Comparison of ENCODE assay signal across 8 cellular contexts in the genomic region with DNA sequence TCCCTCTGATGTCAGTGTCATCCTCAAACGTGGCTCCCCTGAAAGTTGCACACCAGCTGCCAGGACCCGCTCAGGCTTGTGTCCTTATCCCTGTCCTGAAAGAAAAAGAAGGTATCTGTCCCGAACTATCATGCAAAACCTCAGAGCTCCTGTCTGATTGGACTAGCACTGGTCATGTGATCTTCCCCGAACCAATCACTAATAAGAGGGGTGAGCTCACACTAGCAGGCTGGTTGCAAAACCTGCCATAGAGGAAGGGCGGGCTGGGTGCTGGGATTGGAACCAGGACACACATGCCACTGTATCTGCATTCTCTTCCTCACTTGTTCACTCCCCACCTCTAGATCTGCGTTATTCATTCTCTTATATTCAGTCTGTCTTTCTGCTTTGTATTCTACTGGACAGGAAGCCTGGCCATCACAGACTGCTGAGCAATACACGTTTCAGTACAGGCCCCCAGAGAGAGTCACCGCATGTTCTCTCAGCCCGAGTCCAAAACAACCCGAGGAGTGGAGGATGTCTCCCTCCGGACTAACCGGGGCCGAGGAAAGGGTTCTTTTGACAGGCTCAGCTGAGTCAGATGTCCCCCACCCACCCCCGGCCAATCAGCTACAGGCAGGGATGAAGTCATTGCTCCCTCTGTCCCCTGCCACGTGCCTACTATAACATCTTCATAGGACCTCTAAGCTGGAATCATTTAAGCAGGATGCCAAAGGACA.
DNase-seq lines count a peak whose midpoint lies in the region; ATAC-seq and TF ChIP-seq lines count a peak whose summit lies in the region.

No MANE protein-coding gene starts in this region.

- no peaks in the 10 kb centered on the region for H3K9me2 ChIP-seq in hepatocyte (replicated peaks; ENCODE audit: insufficient read depth)

- TF ChIP-seq CTCF in hepatocyte (IDR thresholded peaks at IDR 0.05; ENCODE audit: poor library complexity) (no peak), psoas muscle (IDR thresholded peaks at IDR 0.05) (no peak)

- H4K20me1 ChIP-seq in BLaER1 (no peaks in the 10 kb centered on the region), hepatocyte (ENCODE audit: insufficient read depth, poor library complexity, severe bottlenecking) (no peaks in the 10 kb centered on the region)

- H3K4me2 ChIP-seq in BLaER1 = peak overlapping the region; percentile 96
- peak overlapping the region; percentile 69 for H3K4me2 ChIP-seq in hepatocyte

- H3K27ac ChIP-seq in BLaER1 = peak overlapping the region; percentile 95
- H3K27ac ChIP-seq in hepatocyte = peak overlapping the region; percentile 93
- peak overlapping the region; percentile 75 for H3K27ac ChIP-seq in psoas muscle

- 41% methylated on average over 15 of the region's 15 CpGs for WGBS in hepatocyte (ENCODE audit: low lambda C conversion rate, missing lambda C conversion rate)
- 15 to 23% (median 16%) methylated on average over 15 of the region's 15 CpGs for WGBS in psoas muscle, 3 donors

- H2AFZ ChIP-seq in hepatocyte = no peak overlapping the region

- intact Hi-C loops in psoas muscle (cut with DNase I) = loop anchor here in 1 of 2 donors (5.0 kb wide), 1 partner anchor 97 kb away; the partner anchor contains the start of genes SIPA1L3 and WDR87

- ATAC-seq in GM18873 (IDR thresholded peaks at IDR 0.05; ENCODE audit: low FRiP score, unreplicated experiment) = peak; percentile 55
- ATAC-seq in HG03097 (IDR thresholded peaks at IDR 0.05; ENCODE audit: low FRiP score, unreplicated experiment) = peak; percentile 54
- peak; percentile 94 to 98 (median 98) for ATAC-seq in psoas muscle

- H3K79me2 ChIP-seq in hepatocyte = peaks cover 41% of the 10 kb centered on the region

- H3K9me3 ChIP-seq in BLaER1 (no peaks in the 10 kb centered on the region), hepatocyte (ENCODE audit: low read depth) (no peaks in the 10 kb centered on the region), psoas muscle (no peaks in the 10 kb centered on the region)

- peak overlapping the region; percentile 85 for H3K9ac ChIP-seq in BLaER1

- no peaks in the 10 kb centered on the region for H3K27me3 ChIP-seq in BLaER1
- H3K27me3 ChIP-seq in hepatocyte = no peaks in the 10 kb centered on the region
- no peaks in the 10 kb centered on the region for H3K27me3 ChIP-seq in psoas muscle (ENCODE audit: insufficient read depth in 3 of 3, low read length in 2 of 3)

- H3K36me3 ChIP-seq in BLaER1 (0 out of 2 replicates have a peak, but pooled peaks cover 7% of the 10 kb centered on the region), hepatocyte (replicated peaks; ENCODE audit: insufficient read depth, low read depth) (no peaks in the 10 kb centered on the region), psoas muscle (ENCODE audit: insufficient read depth in 1 of 2, low read depth in 1 of 2) (no peaks in the 10 kb centered on the region)

- H3K4me3 ChIP-seq in BLaER1 (peak overlapping the region; percentile 72), hepatocyte (no peak overlapping the region), psoas muscle (peak overlapping the region; percentile 55)

- DNase-seq in NCI-H226 = peak; percentile 94
- peak; percentile 96 for DNase-seq in astrocyte of the hippocampus (ENCODE audit: low read depth, low spot score)
- peak; percentile 89 for DNase-seq in hepatocyte (ENCODE audit: low spot score)
- DNase-seq in psoas muscle = peak; percentile 81 to 87
- DNase-seq in activated CD4-positive, CD25-positive, alpha-beta regulatory T cell treated with anti-CD3 and anti-CD28 coated beads, Interleukin-2, amount 50 U/mL, for 72 hours = no peak

- H3K4me1 ChIP-seq in BLaER1 (peaks cover 91% of the 10 kb centered on the region), hepatocyte (ENCODE audit: insufficient read depth) (peaks cover 19% of the 10 kb centered on the region), psoas muscle (peaks cover 16% of the 10 kb centered on the region)
